Comparison of ENCODE assay signal across 19 cellular contexts in genomic region chr1:10521537-10522157, GRCh38. TPM values are rescaled to one million over a fixed set of nuclear protein-coding genes. Genes with fewer than 3 reads are reported as not detected.
DNase-seq lines count a peak whose midpoint lies in the region; ATAC-seq and TF ChIP-seq lines count a peak whose summit lies in the region.
"Had no signal": no experiment of that assay in that cellular context is flagged by ENCODE, and none has a peak within 500 bp of the region (broad histone marks: within the 10 kb centered on the region; RNA-seq: fewer than 3 reads in every experiment).

No MANE protein-coding gene starts in this region.

- H3K9me2 ChIP-seq in OCI-LY7 (ENCODE audit: insufficient read depth, low read length), result no peaks in the 10 kb centered on the region

- H3K27ac ChIP-seq in OCI-LY7 (ENCODE audit: low read depth, low read length, poor library complexity, severe bottlenecking), result no peak overlapping the region
- H3K27ac ChIP-seq: A549; BLaER1 treated with 17β-estradiol and CSF1 and Interleukin-3, amounts not matched to agents 10 nM and 100 nM had no signal

- intact Hi-C loops in activated CD8-positive, alpha-beta T cell treated with anti-CD3 and anti-CD28 coated beads for 36 hours (cut with micrococcal nuclease), result no loop called here
- intact Hi-C loops in OCI-LY7 (cut with micrococcal nuclease; ENCODE audit: unreplicated experiment), result no loop called here
- intact Hi-C loops in dendritic cell treated with granulocyte-macrophage colony-stimulating factor and Interleukin-4, amounts not matched to agents 40 ng/mL and 50 ng/mL, for 4 days (cut with micrococcal nuclease), result no loop called here

- CTCF ChIA-PET in activated CD8-positive, alpha-beta T cell treated with anti-CD3 and anti-CD28 coated beads for 36 hours (lab: Charles Lee), result interaction anchor here (1.2 to 2.4 kb wide), 3 partner anchors 9 to 15 kb away, joined by 4 to 8 read pairs (median 4); no protein-coding TSS in a partner anchor
- CTCF ChIA-PET in activated CD8-positive, alpha-beta T cell treated with anti-CD3 and anti-CD28 coated beads, Interleukin-2, amount 10 ng/mL, durations not matched to agents 7 days and 5 days (lab: Charles Lee), result interaction anchor here (1.0 to 6.0 kb wide), 5 partner anchors 13 to 388 kb away, joined by 3 to 70 read pairs (median 3); no protein-coding TSS in a partner anchor
- CTCF ChIA-PET in OCI-LY7 (lab: Charles Lee; ENCODE audit: unreplicated experiment), result no interaction called here

- H3K36me3 Mint-ChIP-seq in activated CD8-positive, alpha-beta T cell treated with anti-CD3 and anti-CD28 coated beads for 36 hours (ENCODE audit: low read depth), result peaks cover 4% of the 10 kb centered on the region
- H3K36me3 Mint-ChIP-seq in activated CD8-positive, alpha-beta T cell treated with anti-CD3 and anti-CD28 coated beads, Interleukin-2, amount 10 ng/mL, durations not matched to agents 7 days and 5 days (ENCODE audit: low read depth), result peaks cover 21% of the 10 kb centered on the region
- peaks cover 7% of the 10 kb centered on the region for H3K36me3 Mint-ChIP-seq in dendritic cell treated with granulocyte-macrophage colony-stimulating factor and Interleukin-4, amounts not matched to agents 40 ng/mL and 50 ng/mL, for 4 days (ENCODE audit: low read depth)
- H3K36me3 Mint-ChIP-seq in stimulated activated naive B cell treated with anti-CD40 and anti-IgM and Interleukin-4, amounts not matched to agents 10 μg/mL and 1 μg/mL and 100 μg/mL, for 72 hours, result peaks cover 7 to 25% of the 10 kb centered on the region in 2 donors

- no peak overlapping the region for H2AFZ ChIP-seq in OCI-LY7 (ENCODE audit: low read length)

- H3K36me3 ChIP-seq in OCI-LY7 (ENCODE audit: insufficient read depth, low read length), result no peaks in the 10 kb centered on the region

- H3K4me3 Mint-ChIP-seq in activated CD8-positive, alpha-beta T cell treated with anti-CD3 and anti-CD28 coated beads for 36 hours, result no peak overlapping the region
- H3K4me3 Mint-ChIP-seq in activated CD8-positive, alpha-beta T cell treated with anti-CD3 and anti-CD28 coated beads, Interleukin-2, amount 10 ng/mL, durations not matched to agents 7 days and 5 days, result no peak overlapping the region
- H3K4me3 Mint-ChIP-seq in dendritic cell treated with granulocyte-macrophage colony-stimulating factor and Interleukin-4, amounts not matched to agents 40 ng/mL and 50 ng/mL, for 4 days, result no peak overlapping the region
- no peak overlapping the region for H3K4me3 Mint-ChIP-seq in stimulated activated naive B cell treated with anti-CD40 and anti-IgM and Interleukin-4, amounts not matched to agents 10 μg/mL and 1 μg/mL and 100 μg/mL, for 72 hours
- H3K4me3 Mint-ChIP-seq: HFFc6 had no signal

- H3K9me3 ChIP-seq in OCI-LY7 (ENCODE audit: low read length), result no peaks in the 10 kb centered on the region
- H3K9me3 ChIP-seq: A549; BLaER1 treated with 17β-estradiol and CSF1 and Interleukin-3, amounts not matched to agents 10 nM and 100 nM had no signal

- H3K4me2 ChIP-seq in OCI-LY7 (ENCODE audit: low read length), result no peak overlapping the region
- H3K4me2 ChIP-seq: A549; BLaER1 treated with 17β-estradiol and CSF1 and Interleukin-3, amounts not matched to agents 10 nM and 100 nM had no signal

- no peaks in the 10 kb centered on the region for H3K9me3 Mint-ChIP-seq in activated CD8-positive, alpha-beta T cell treated with anti-CD3 and anti-CD28 coated beads for 36 hours
- H3K9me3 Mint-ChIP-seq in activated CD8-positive, alpha-beta T cell treated with anti-CD3 and anti-CD28 coated beads, Interleukin-2, amount 10 ng/mL, durations not matched to agents 7 days and 5 days (ENCODE audit: insufficient read depth), result no peaks in the 10 kb centered on the region
- no peaks in the 10 kb centered on the region for H3K9me3 Mint-ChIP-seq in dendritic cell treated with granulocyte-macrophage colony-stimulating factor and Interleukin-4, amounts not matched to agents 40 ng/mL and 50 ng/mL, for 4 days
- no peaks in the 10 kb centered on the region for H3K9me3 Mint-ChIP-seq in stimulated activated naive B cell treated with anti-CD40 and anti-IgM and Interleukin-4, amounts not matched to agents 10 μg/mL and 1 μg/mL and 100 μg/mL, for 72 hours
- H3K9me3 Mint-ChIP-seq: HFFc6 had no signal

- BruUV-seq in OCI-LY7 (replicated peaks; lab: Mats Ljungman, UMichigan), result TSS peak; percentile 14

- DNase-seq in activated CD8-positive, alpha-beta T cell treated with anti-CD3 and anti-CD28 coated beads for 36 hours, result no peak
- DNase-seq in activated CD8-positive, alpha-beta T cell treated with anti-CD3 and anti-CD28 coated beads, Interleukin-2, amount 10 ng/mL, durations not matched to agents 7 days and 5 days, result no peak
- DNase-seq in OCI-LY7 (ENCODE audit: low spot score) (no peak), germinal center (ENCODE audit: low spot score) (no peak), NCI-H1930 (lab: John Stamatoyannopoulos, UW) (no peak)
- DNase-seq in stimulated activated naive B cell treated with anti-CD40 and anti-IgM and Interleukin-4, amounts not matched to agents 10 μg/mL and 1 μg/mL and 100 μg/mL, for 72 hours, result no peak
- DNase-seq: HFFc6; KG1; NCI-H1092; NCI-H2107; NK-92 treated with Interleukin-12 subunit alpha and Interleukin-12 subunit beta, amount 100 ng/mL, for 24 hours; OCI-M1; RPMI8226; SIG-M5 had no signal

- H3K27me3 Mint-ChIP-seq in activated CD8-positive, alpha-beta T cell treated with anti-CD3 and anti-CD28 coated beads for 36 hours, result no peaks in the 10 kb centered on the region
- H3K27me3 Mint-ChIP-seq in activated CD8-positive, alpha-beta T cell treated with anti-CD3 and anti-CD28 coated beads, Interleukin-2, amount 10 ng/mL, durations not matched to agents 7 days and 5 days (ENCODE audit: low read depth), result no peaks in the 10 kb centered on the region
- H3K27me3 Mint-ChIP-seq in dendritic cell treated with granulocyte-macrophage colony-stimulating factor and Interleukin-4, amounts not matched to agents 40 ng/mL and 50 ng/mL, for 4 days, result no peaks in the 10 kb centered on the region
- H3K27me3 Mint-ChIP-seq in stimulated activated naive B cell treated with anti-CD40 and anti-IgM and Interleukin-4, amounts not matched to agents 10 μg/mL and 1 μg/mL and 100 μg/mL, for 72 hours, result no peaks in the 10 kb centered on the region

- ATAC-seq in activated CD8-positive, alpha-beta T cell treated with anti-CD3 and anti-CD28 coated beads for 36 hours, result peak; percentile 38
- no peak for ATAC-seq in activated CD8-positive, alpha-beta T cell treated with anti-CD3 and anti-CD28 coated beads, Interleukin-2, amount 10 ng/mL, durations not matched to agents 7 days and 5 days
- ATAC-seq in stimulated activated naive B cell treated with anti-CD40 and anti-IgM and Interleukin-4, amounts not matched to agents 10 μg/mL and 1 μg/mL and 100 μg/mL, for 72 hours (replicated peaks), result peak; percentile 63 to 70
- no peak for ATAC-seq in HG03280 (IDR thresholded peaks at IDR 0.05; ENCODE audit: unreplicated experiment)
- ATAC-seq: A549, HepG2 had no signal

- H3K4me1 Mint-ChIP-seq in activated CD8-positive, alpha-beta T cell treated with anti-CD3 and anti-CD28 coated beads for 36 hours (ENCODE audit: low read depth), result peaks cover 55% of the 10 kb centered on the region
- peaks cover 43% of the 10 kb centered on the region for H3K4me1 Mint-ChIP-seq in activated CD8-positive, alpha-beta T cell treated with anti-CD3 and anti-CD28 coated beads, Interleukin-2, amount 10 ng/mL, durations not matched to agents 7 days and 5 days (ENCODE audit: low read depth)
- peaks cover 40% of the 10 kb centered on the region for H3K4me1 Mint-ChIP-seq in dendritic cell treated with granulocyte-macrophage colony-stimulating factor and Interleukin-4, amounts not matched to agents 40 ng/mL and 50 ng/mL, for 4 days (ENCODE audit: low read depth)
- H3K4me1 Mint-ChIP-seq in stimulated activated naive B cell treated with anti-CD40 and anti-IgM and Interleukin-4, amounts not matched to agents 10 μg/mL and 1 μg/mL and 100 μg/mL, for 72 hours, result peaks cover 27 to 58% of the 10 kb centered on the region in 2 donors

- TF ChIP-seq CTCF in activated CD8-positive, alpha-beta T cell treated with anti-CD3 and anti-CD28 coated beads for 36 hours (IDR thresholded peaks at IDR 0.05), result no peak
- no peak for TF ChIP-seq CTCF in OCI-LY7 (conservative IDR thresholded peaks at IDR 0.05; ENCODE audit: low read length)

- peak overlapping the region; percentile 52 for H3K27ac Mint-ChIP-seq in activated CD8-positive, alpha-beta T cell treated with anti-CD3 and anti-CD28 coated beads for 36 hours
- H3K27ac Mint-ChIP-seq in activated CD8-positive, alpha-beta T cell treated with anti-CD3 and anti-CD28 coated beads, Interleukin-2, amount 10 ng/mL, durations not matched to agents 7 days and 5 days, result no peak overlapping the region
- peak overlapping the region; percentile 24 for H3K27ac Mint-ChIP-seq in dendritic cell treated with granulocyte-macrophage colony-stimulating factor and Interleukin-4, amounts not matched to agents 40 ng/mL and 50 ng/mL, for 4 days
- no peak overlapping the region for H3K27ac Mint-ChIP-seq in stimulated activated naive B cell treated with anti-CD40 and anti-IgM and Interleukin-4, amounts not matched to agents 10 μg/mL and 1 μg/mL and 100 μg/mL, for 72 hours
- H3K27ac Mint-ChIP-seq: HFFc6 had no signal

- H3K79me2 ChIP-seq in OCI-LY7 (ENCODE audit: insufficient read depth, low read depth, low read length), result no peaks in the 10 kb centered on the region

- no peak overlapping the region for H3K4me3 ChIP-seq in OCI-LY7 (ENCODE audit: low read depth, low read length, poor library complexity, severe bottlenecking)
- H3K4me3 ChIP-seq: A549; BLaER1 treated with 17β-estradiol and CSF1 and Interleukin-3, amounts not matched to agents 10 nM and 100 nM had no signal

- peaks cover 10% of the 10 kb centered on the region; the same call in 1 of the 2 replicates for H4K20me1 ChIP-seq in OCI-LY7 (ENCODE audit: insufficient read depth, low read length)

- H3K4me1 ChIP-seq in OCI-LY7 (ENCODE audit: insufficient read depth, low read length, poor library complexity, severe bottlenecking), result no peaks in the 10 kb centered on the region

- POLR2A ChIA-PET in activated CD8-positive, alpha-beta T cell treated with anti-CD3 and anti-CD28 coated beads for 36 hours (lab: Charles Lee), result interaction anchor here (1.9 kb wide), 1 partner anchor 10 kb away, joined by 9 read pairs; no protein-coding TSS in a partner anchor
- POLR2A ChIA-PET in activated CD8-positive, alpha-beta T cell treated with anti-CD3 and anti-CD28 coated beads, Interleukin-2, amount 10 ng/mL, durations not matched to agents 7 days and 5 days (lab: Charles Lee), result no interaction called here
- POLR2A ChIA-PET in OCI-LY7 (lab: Charles Lee), result interaction anchor here (0.7 to 1.2 kb wide), 2 partner anchors 16 to 18 kb away, joined by 3 to 6 read pairs; no protein-coding TSS in a partner anchor

RNA-seq across cellular contexts. Expression of gene PEX14, which starts 46.9 kb away (rescaled TPM):
- 10 to 100 TPM; 18.0 to 18.5 TPM for total RNA-seq in activated CD8-positive, alpha-beta T cell treated with anti-CD3 and anti-CD28 coated beads for 36 hours
- total RNA-seq in activated CD8-positive, alpha-beta T cell treated with anti-CD3 and anti-CD28 coated beads, Interleukin-2, amount 10 ng/mL, durations not matched to agents 7 days and 5 days, result 10 to 100 TPM; 17.7 to 19.1 TPM
- 11.9 and 14.6 TPM in 2 replicates for total RNA-seq in OCI-LY7 (2014; rRNA removed; shearing (Covaris generic))
- total RNA-seq in OCI-LY7 (2022), result 23.8 and 24.3 TPM in 2 replicates

RNA-seq across cellular contexts. Expression of gene DFFA, which starts 49.3 kb away (rescaled TPM):
- 10 to 100 TPM; 76.7 to 81.8 TPM for total RNA-seq in activated CD8-positive, alpha-beta T cell treated with anti-CD3 and anti-CD28 coated beads for 36 hours
- 10 to 100 TPM; 38.7 to 39.5 TPM for total RNA-seq in activated CD8-positive, alpha-beta T cell treated with anti-CD3 and anti-CD28 coated beads, Interleukin-2, amount 10 ng/mL, durations not matched to agents 7 days and 5 days
- 58.4 and 64.6 TPM in 2 replicates for total RNA-seq in OCI-LY7 (2014; rRNA removed; shearing (Covaris generic))
- 70.9 and 79.0 TPM in 2 replicates for total RNA-seq in OCI-LY7 (2022)

Comparison
In these comparisons a context has a peak if more than half of its experiments do, and no peak if none do; other contexts are left out.
1. ATAC-seq: peak in activated CD8-positive, alpha-beta T cell treated with anti-CD3 and anti-CD28 coated beads for 36 hours (single experiment) and stimulated activated naive B cell treated with anti-CD40 and anti-IgM and Interleukin-4, amounts not matched to agents 10 μg/mL and 1 μg/mL and 100 μg/mL, for 72 hours (2 of 2); none in activated CD8-positive, alpha-beta T cell treated with anti-CD3 and anti-CD28 coated beads, Interleukin-2, amount 10 ng/mL, durations not matched to agents 7 days and 5 days (single experiment) and HG03280 (single experiment).
2. H3K27ac Mint-ChIP-seq: peak in activated CD8-positive, alpha-beta T cell treated with anti-CD3 and anti-CD28 coated beads for 36 hours (single experiment) and dendritic cell treated with granulocyte-macrophage colony-stimulating factor and Interleukin-4, amounts not matched to agents 40 ng/mL and 50 ng/mL, for 4 days (single experiment); none in activated CD8-positive, alpha-beta T cell treated with anti-CD3 and anti-CD28 coated beads, Interleukin-2, amount 10 ng/mL, durations not matched to agents 7 days and 5 days (single experiment) and stimulated activated naive B cell treated with anti-CD40 and anti-IgM and Interleukin-4, amounts not matched to agents 10 μg/mL and 1 μg/mL and 100 μg/mL, for 72 hours (single experiment).